9 cellular contexts compared by ENCODE assay signal in the genomic region with DNA sequence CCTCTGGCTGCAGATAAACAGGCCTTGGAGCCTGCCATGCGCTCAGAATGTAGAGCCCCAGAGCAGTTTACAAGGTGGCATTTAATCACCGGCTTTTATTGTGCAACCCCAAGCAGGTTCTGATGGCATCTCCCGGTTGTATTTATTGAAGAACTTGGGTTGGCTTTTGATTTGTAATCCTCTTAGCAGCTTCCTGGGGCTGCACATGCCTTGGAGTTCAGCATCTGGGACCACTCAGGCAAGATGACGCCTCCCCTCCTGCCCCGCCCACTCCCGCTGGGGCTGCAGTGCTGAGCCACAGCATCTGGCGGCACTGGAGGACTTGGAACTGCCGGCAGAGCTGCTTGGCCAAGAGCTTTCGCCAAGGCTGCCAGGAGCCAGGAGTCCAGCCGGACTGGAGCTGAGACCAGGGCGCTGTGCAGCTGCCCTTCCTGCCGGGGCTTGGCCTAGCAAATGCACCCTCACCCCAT. TPM values are rescaled to one million over a fixed set of nuclear protein-coding genes. Genes with fewer than 3 reads are reported as not detected.
DNase-seq lines count a peak whose midpoint lies in the region; ATAC-seq and TF ChIP-seq lines count a peak whose summit lies in the region.
"Had no signal": no experiment of that assay in that cellular context is flagged by ENCODE, and none has a peak within 500 bp of the region (broad histone marks: within the 10 kb centered on the region; RNA-seq: fewer than 3 reads in every experiment).

No MANE protein-coding gene starts in this region.

- TF ChIP-seq CTCF in AG10803 (conservative IDR thresholded peaks at IDR 0.05; ENCODE audit: low read length) (peak; percentile 67), nephron (IDR thresholded peaks at IDR 0.05; ENCODE audit: unreplicated experiment in 3 of 3) (peak; percentile 31 to 59 (median 37))

- ATAC-seq in HG03520 (IDR thresholded peaks at IDR 0.05; ENCODE audit: unreplicated experiment), result no peak
- no peak for ATAC-seq in activated T-cell treated with anti-CD3 and anti-CD28 coated beads, Interleukin-2, amount 50 U/mL, for 4 hours
- ATAC-seq: activated naive CD4-positive, alpha-beta T cell treated with anti-CD3 and anti-CD28 coated beads, Interleukin-2, amount 50 U/mL, for 72 hours had no signal

- no peaks in the 10 kb centered on the region for H3K9me3 Mint-ChIP-seq in nephron
- H3K9me3 Mint-ChIP-seq in activated T-cell treated with anti-CD3 and anti-CD28 coated beads, Interleukin-2, amount 50 U/mL, for 24 hours, result no peaks in the 10 kb centered on the region
- no peaks in the 10 kb centered on the region for H3K9me3 Mint-ChIP-seq in activated T-cell treated with anti-CD3 and anti-CD28 coated beads, Interleukin-2, amount 50 U/mL, for 4 hours
- H3K9me3 Mint-ChIP-seq: activated naive CD4-positive, alpha-beta T cell treated with anti-CD3 and anti-CD28 coated beads, Interleukin-2, amount 50 U/mL, for 72 hours had no signal

- peaks cover 65% of the 10 kb centered on the region for H3K4me1 Mint-ChIP-seq in nephron
- H3K4me1 Mint-ChIP-seq in activated T-cell treated with anti-CD3 and anti-CD28 coated beads, Interleukin-2, amount 50 U/mL, for 24 hours (ENCODE audit: low read depth), result no peaks in the 10 kb centered on the region
- H3K4me1 Mint-ChIP-seq in activated T-cell treated with anti-CD3 and anti-CD28 coated beads, Interleukin-2, amount 50 U/mL, for 4 hours (ENCODE audit: low read depth), result no peaks in the 10 kb centered on the region

- DNase-seq in AG10803 (ENCODE audit: low read depth) (peak; percentile 96), NCI-H2227 treated with DMSO at 0.1 percent for 48 hours (lab: John Stamatoyannopoulos, UW) (peak; percentile 59), fibroblast of gingiva (ENCODE audit: low read depth) (peak; percentile 98), AML-193 (lab: John Stamatoyannopoulos, UW) (no peak)
- DNase-seq in activated T-cell treated with anti-CD3 and anti-CD28 coated beads, Interleukin-2, amount 50 U/mL, for 24 hours, result no peak
- no peak for DNase-seq in activated T-cell treated with anti-CD3 and anti-CD28 coated beads, Interleukin-2, amount 50 U/mL, for 4 hours

- H3K36me3 Mint-ChIP-seq in nephron (ENCODE audit: low read depth), result no peaks in the 10 kb centered on the region
- H3K36me3 Mint-ChIP-seq in activated T-cell treated with anti-CD3 and anti-CD28 coated beads, Interleukin-2, amount 50 U/mL, for 24 hours (ENCODE audit: low read depth), result no peaks in the 10 kb centered on the region
- no peaks in the 10 kb centered on the region for H3K36me3 Mint-ChIP-seq in activated T-cell treated with anti-CD3 and anti-CD28 coated beads, Interleukin-2, amount 50 U/mL, for 4 hours (ENCODE audit: insufficient read depth)
- H3K36me3 Mint-ChIP-seq: activated naive CD4-positive, alpha-beta T cell treated with anti-CD3 and anti-CD28 coated beads, Interleukin-2, amount 50 U/mL, for 72 hours had no signal

- H3K27ac Mint-ChIP-seq in nephron, result peak overlapping the region; percentile 86 to 97 (median 93)
- H3K27ac Mint-ChIP-seq in activated T-cell treated with anti-CD3 and anti-CD28 coated beads, Interleukin-2, amount 50 U/mL, for 24 hours, result no peak overlapping the region
- H3K27ac Mint-ChIP-seq: activated naive CD4-positive, alpha-beta T cell treated with anti-CD3 and anti-CD28 coated beads, Interleukin-2, amount 50 U/mL, for 72 hours had no signal

- peaks cover 19% of the 10 kb centered on the region for H3K27me3 Mint-ChIP-seq in nephron (ENCODE audit: low read depth)
- peaks cover 41% of the 10 kb centered on the region for H3K27me3 Mint-ChIP-seq in activated T-cell treated with anti-CD3 and anti-CD28 coated beads, Interleukin-2, amount 50 U/mL, for 24 hours
- peaks cover 30% of the 10 kb centered on the region for H3K27me3 Mint-ChIP-seq in activated T-cell treated with anti-CD3 and anti-CD28 coated beads, Interleukin-2, amount 50 U/mL, for 4 hours (ENCODE audit: low read depth)

- peak overlapping the region; percentile 2 to 37 (median 9) for H3K4me3 Mint-ChIP-seq in nephron
- no peak overlapping the region for H3K4me3 Mint-ChIP-seq in activated T-cell treated with anti-CD3 and anti-CD28 coated beads, Interleukin-2, amount 50 U/mL, for 24 hours
- H3K4me3 Mint-ChIP-seq in activated T-cell treated with anti-CD3 and anti-CD28 coated beads, Interleukin-2, amount 50 U/mL, for 4 hours, result no peak overlapping the region

- H3K4me3 ChIP-seq in AG10803 (ENCODE audit: low read length), result no peak overlapping the region

RNA-seq across cellular contexts. Expression of a gene that starts 5.3 kb away (rescaled TPM):
- not detected for total RNA-seq in activated T-cell treated with anti-CD3 and anti-CD28 coated beads, Interleukin-2, amount 50 U/mL, for 4 hours
- total RNA-seq: activated naive CD4-positive, alpha-beta T cell treated with anti-CD3 and anti-CD28 coated beads, Interleukin-2, amount 50 U/mL, for 72 hours had no signal

Comparison
In these comparisons a context has a peak if more than half of its experiments do, and no peak if none do; other contexts are left out.
1. DNase-seq: peak in AG10803 (single experiment), NCI-H2227 treated with DMSO at 0.1 percent for 48 hours (single experiment) and fibroblast of gingiva (single experiment); none in activated T-cell treated with anti-CD3 and anti-CD28 coated beads, Interleukin-2, amount 50 U/mL, for 24 hours (single experiment), activated T-cell treated with anti-CD3 and anti-CD28 coated beads, Interleukin-2, amount 50 U/mL, for 4 hours (single experiment) and AML-193 (0 of 2).
2. H3K4me3 Mint-ChIP-seq: peak in nephron (3 of 3); none in activated T-cell treated with anti-CD3 and anti-CD28 coated beads, Interleukin-2, amount 50 U/mL, for 24 hours (single experiment) and activated T-cell treated with anti-CD3 and anti-CD28 coated beads, Interleukin-2, amount 50 U/mL, for 4 hours (single experiment).